In genomic region chr10:60142736-60143135, GRCh38 we compare ENCODE assay signal across 25 cellular contexts.
DNase-seq lines count a peak whose midpoint lies in the region; ATAC-seq, FAIRE-seq and TF ChIP-seq lines count a peak whose summit lies in the region.
"Had no signal": no experiment of that assay in that cellular context is flagged by ENCODE, and none has a peak within 500 bp of the region (broad histone marks: within the 10 kb centered on the region; RNA-seq: fewer than 3 reads in every experiment).

No MANE protein-coding gene starts in this region.

- H3K79me2 ChIP-seq in HCT116 (ENCODE audit: insufficient read depth, low read length) = no peaks in the 10 kb centered on the region

- H3K27me3 ChIP-seq in A673 (replicated peaks; ENCODE audit: insufficient read depth, low read depth, low read length, poor library complexity) (no peaks in the 10 kb centered on the region), HCT116 (ENCODE audit: insufficient read depth, low read length) (no peaks in the 10 kb centered on the region), colonic mucosa (no peaks in the 10 kb centered on the region)

- CTCF ChIA-PET in A673 (lab: Charles Lee) = no interaction called here
- CTCF ChIA-PET in HCT116 (lab: Charles Lee) = no interaction called here

- H3K9me2 ChIP-seq in HCT116 (ENCODE audit: insufficient read depth) = 0 out of 2 replicates have a peak, but pooled peaks cover 4% of the 10 kb centered on the region

- POLR2A ChIA-PET in A673 (lab: Charles Lee; ENCODE audit: low non-redundant PET) (no interaction called here), HCT116 (lab: Charles Lee) (no interaction called here)

- H2AFZ ChIP-seq in HCT116 (ENCODE audit: low read depth, low read length, poor library complexity, severe bottlenecking) = no peak overlapping the region

- peaks cover 12% of the 10 kb centered on the region for H3K4me1 ChIP-seq in A673 (ENCODE audit: insufficient read depth, low read length, poor library complexity, severe bottlenecking)
- peaks cover 15 to 31% of the 10 kb centered on the region in 2 experiments for H3K4me1 ChIP-seq in HCT116 (ENCODE audit: control insufficient read depth in 1 of 2, insufficient read depth in 2 of 2, low read length in 2 of 2)
- peaks cover 3% of the 10 kb centered on the region for H3K4me1 ChIP-seq in colonic mucosa

- RAD21 ChIA-PET in HCT116 (lab: Charles Lee; ENCODE audit: low non-redundant PET in 1 of 2, low total read pairs in 2 of 2, uncharacterized antibody in 2 of 2, unreplicated experiment in 2 of 2) = no interaction called here

- TF ChIP-seq CTCF in A673 (conservative IDR thresholded peaks at IDR 0.05; ENCODE audit: low read depth, low read length) = no peak
- TF ChIP-seq CTCF in HCT116 (IDR thresholded peaks at IDR 0.05 in 2 of 3, conservative IDR thresholded peaks at IDR 0.05 in 1 of 3; ENCODE audit: borderline replicate concordance in 1 of 3, insufficient read depth in 1 of 3, low read depth in 2 of 3, low read length in 2 of 3) = no peak
- no peak for TF ChIP-seq CTCF in colonic mucosa (IDR thresholded peaks at IDR 0.05)

- H3K4me2 ChIP-seq in HCT116 (ENCODE audit: low read length) = peak overlapping the region; percentile 19; the same call in 1 of the 2 replicates
- H3K4me2 ChIP-seq: A549 had no signal

- no peak overlapping the region for H3K27ac ChIP-seq in A673 (ENCODE audit: low read depth, low read length, poor library complexity, severe bottlenecking)
- no peak overlapping the region for H3K27ac ChIP-seq in HCT116 (ENCODE audit: low read depth, low read length)
- H3K27ac ChIP-seq in colonic mucosa = peak overlapping the region; percentile 81
- H3K27ac ChIP-seq: A549, C4-2B had no signal

- H3K9me3 ChIP-seq in A673 (ENCODE audit: low read depth, low read length, poor library complexity, severe bottlenecking) = no peaks in the 10 kb centered on the region
- no peaks in the 10 kb centered on the region for H3K9me3 ChIP-seq in HCT116 (ENCODE audit: control insufficient read depth in 1 of 2, insufficient read depth in 1 of 2, low read depth in 1 of 2, low read length in 2 of 2)
- H3K9me3 ChIP-seq in colonic mucosa = no peaks in the 10 kb centered on the region
- H3K9me3 ChIP-seq: A549, Caco-2 had no signal

- DNase-seq in A673 (ENCODE audit: low spot score) (peak; percentile 27), HCT116 (ENCODE audit: low read depth, low spot score) (no peak), colonic mucosa (no peak), renal cortical epithelial cell (ENCODE audit: low read depth) (peak; percentile 33), GM12892 (ENCODE audit: insufficient read length) (no peak), NCI-H345 (lab: John Stamatoyannopoulos, UW) (no peak), NCI-H146 treated with DMSO at 0.1 percent for 48 hours (lab: John Stamatoyannopoulos, UW; ENCODE audit: unreplicated experiment) (no peak), GM19240 (ENCODE audit: insufficient read length, low spot score) (no peak)
- DNase-seq: Caco-2; CD8-positive, alpha-beta T cell; EL; GF-D8; KG1; NCI-H1092 treated with DMSO at 0.1 percent for 48 hours; NCI-H1436; NCI-H1930; NCI-H2107; NCI-H446; NCI-H524 treated with DMSO at 0.1 percent for 48 hours; NCI-H774; T-cell had no signal

- no TSS peak for BruUV-seq in A673 (replicated peaks; lab: Mats Ljungman, UMichigan)
- no TSS peak for BruUV-seq in HCT116 (replicated peaks; lab: Mats Ljungman, UMichigan)

- H3K4me3 ChIP-seq in A673 (ENCODE audit: low read depth, low read length, poor library complexity, severe bottlenecking) (no peak overlapping the region), HCT116 (replicated peaks in 1 of 2; ENCODE audit: low read depth in 1 of 2, low read length in 2 of 2) (no peak overlapping the region), colonic mucosa (no peak overlapping the region)
- H3K4me3 ChIP-seq: A549 had no signal

- no peak for TF ChIP-seq RAD21 in HCT116 (IDR thresholded peaks at IDR 0.05; ENCODE audit: low read depth)

- FAIRE-seq in GM12892 (lab: Jason Lieb, UNC) = no peak
- FAIRE-seq: A549, GM12891, GM19239 had no signal

- H3K36me3 ChIP-seq in A673 (ENCODE audit: insufficient read depth, low read length, poor library complexity, severe bottlenecking) (no peaks in the 10 kb centered on the region), HCT116 (ENCODE audit: control insufficient read depth in 1 of 2, insufficient read depth in 2 of 2, low read length in 2 of 2) (no peaks in the 10 kb centered on the region), colonic mucosa (no peaks in the 10 kb centered on the region)

- no peaks in the 10 kb centered on the region for H4K20me1 ChIP-seq in HCT116 (ENCODE audit: insufficient read depth)

- H3K9ac ChIP-seq in HCT116 (ENCODE audit: low read length) (no peak overlapping the region), colonic mucosa (ENCODE audit: low read depth in 2 of 2, low read length in 2 of 2) (no peak overlapping the region)

- intact Hi-C loops in A673 (cut with micrococcal nuclease; ENCODE audit: unreplicated experiment) (no loop called here), HCT116 (cut with micrococcal nuclease) (no loop called here), colonic mucosa (cut with DNase I) (no loop called here)

- ATAC-seq in HCT116 = no peak
- ATAC-seq: CD8-positive, alpha-beta T cell; T-cell had no signal

- TF ChIP-seq POLR2A in HCT116 (IDR thresholded peaks at IDR 0.05; ENCODE audit: borderline replicate concordance, extremely low read depth, insufficient read depth, insufficient read length) = no peak
- no peak for TF ChIP-seq POLR2A in GM12892 (IDR thresholded peaks at IDR 0.05; ENCODE audit: low read depth, low read length)

TF ChIP-seq in HCT116, 20 proteins besides CTCF, POLR2A, EP300 and RAD21:
- TF ChIP-seq ELF1 (IDR thresholded peaks at IDR 0.05; ENCODE audit: borderline replicate concordance, low read depth) (no peak), FOSL1 (IDR thresholded peaks at IDR 0.05; ENCODE audit: low read depth) (peak; percentile 14; the same call in 1 of the 2 replicates), SIN3A (IDR thresholded peaks at IDR 0.05; ENCODE audit: low read depth) (no peak), SP1 (IDR thresholded peaks at IDR 0.05; ENCODE audit: low read depth) (no peak), CBX3 (IDR thresholded peaks at IDR 0.05; ENCODE audit: low read depth) (no peak)

Comparison
In these comparisons a context has a peak if more than half of its experiments do, and no peak if none do; other contexts are left out.
1. DNase-seq: peak in A673 (single experiment) and renal cortical epithelial cell (single experiment); none in HCT116 (single experiment), colonic mucosa (single experiment), GM12892 (single experiment), NCI-H345 (single experiment), NCI-H146 treated with DMSO at 0.1 percent for 48 hours (single experiment) and GM19240 (single experiment).